In genomic region chr9:98810106-98810840, GRCh38 we compare ENCODE assay signal across 18 cellular contexts. TPM values are rescaled to one million over a fixed set of nuclear protein-coding genes. Genes with fewer than 3 reads are reported as not detected.
DNase-seq lines count a peak whose midpoint lies in the region; ATAC-seq and TF ChIP-seq lines count a peak whose summit lies in the region.
"Had no signal": no experiment of that assay in that cellular context is flagged by ENCODE, and none has a peak within 500 bp of the region (broad histone marks: within the 10 kb centered on the region; RNA-seq: fewer than 3 reads in every experiment).

No MANE protein-coding gene starts in this region.

- H3K36me3 Mint-ChIP-seq in activated naive CD8-positive, alpha-beta T cell treated with anti-CD3 and anti-CD28 coated beads for 36 hours: peaks cover 11% of the 10 kb centered on the region

- H3K36me3 ChIP-seq in brain microvascular endothelial cell (replicated peaks) (no peaks in the 10 kb centered on the region), mesenchymal stem cell (ENCODE audit: control insufficient read depth in 1 of 2, insufficient read depth in 2 of 2, low read depth in 1 of 2, low read length in 2 of 2) (peaks cover 0 to 2% of the 10 kb centered on the region in 2 experiments), upper lobe of left lung (no peaks in the 10 kb centered on the region)
- H3K36me3 ChIP-seq: HAP-1, MG63 had no signal

- no peak overlapping the region for H3K4ac ChIP-seq in mesenchymal stem cell (ENCODE audit: low read depth in 1 of 2, low read length in 2 of 2)

- no peak overlapping the region for H2BK15ac ChIP-seq in mesenchymal stem cell (ENCODE audit: low read depth, poor library complexity, severe bottlenecking)

- TF ChIP-seq POLR2A in upper lobe of left lung (IDR thresholded peaks at IDR 0.05): no peak

- H2AK5ac ChIP-seq in mesenchymal stem cell (ENCODE audit: low read length, severe bottlenecking): no peak overlapping the region

- no peak for TF ChIP-seq CTCF in brain microvascular endothelial cell (IDR thresholded peaks at IDR 0.05; ENCODE audit: low read depth, low read length, missing control alignments)
- TF ChIP-seq CTCF in upper lobe of left lung (IDR thresholded peaks at IDR 0.05): no peak

- no peaks in the 10 kb centered on the region for H3K79me1 ChIP-seq in mesenchymal stem cell (replicated peaks; ENCODE audit: low read length, poor library complexity, severe bottlenecking)

- WGBS in mesenchymal stem cell: 94% methylated on average over 2 of the region's 3 CpGs
- 67 to 75% methylated on average over 3 of the region's 3 CpGs for WGBS in upper lobe of left lung, 2 donors

- no peak overlapping the region for H3K18ac ChIP-seq in mesenchymal stem cell (ENCODE audit: low read depth in 1 of 2, low read length in 2 of 2)

- no peaks in the 10 kb centered on the region for H3K27me3 ChIP-seq in brain microvascular endothelial cell (replicated peaks)
- H3K27me3 ChIP-seq in mesenchymal stem cell (ENCODE audit: control insufficient read depth in 1 of 2, insufficient read depth in 1 of 2, low read length in 2 of 2): peaks cover 0 to 32% of the 10 kb centered on the region in 2 experiments
- H3K27me3 ChIP-seq in upper lobe of left lung: peaks cover 0 to 6% (median 0%) of the 10 kb centered on the region in 4 donors
- H3K27me3 ChIP-seq: MG63 had no signal

- no peaks in the 10 kb centered on the region for H3K9me3 ChIP-seq in mesenchymal stem cell (ENCODE audit: control insufficient read depth, low read length)
- H3K9me3 ChIP-seq in upper lobe of left lung: no peaks in the 10 kb centered on the region
- H3K9me3 ChIP-seq: HAP-1, psoas muscle, SK-N-SH had no signal

- no peak for TF ChIP-seq EP300 in upper lobe of left lung (IDR thresholded peaks at IDR 0.05)

- in situ Hi-C loops in brain microvascular endothelial cell (cut with HindIII; ENCODE audit: low pct_ligation_motif_present, low sequenced_read_pairs): no loop called here

- no peak for ATAC-seq in upper lobe of left lung (ENCODE audit: low FRiP score in 2 of 2)
- no peak for ATAC-seq in HG02870 (IDR thresholded peaks at IDR 0.05; ENCODE audit: unreplicated experiment)
- ATAC-seq: left lobe of liver, psoas muscle had no signal

- H3K4me1 Mint-ChIP-seq in activated naive CD8-positive, alpha-beta T cell treated with anti-CD3 and anti-CD28 coated beads for 36 hours: peaks cover 34% of the 10 kb centered on the region

- H4K91ac ChIP-seq in mesenchymal stem cell (ENCODE audit: low read length): no peak overlapping the region

- peaks cover 6% of the 10 kb centered on the region for H3K27me3 Mint-ChIP-seq in activated naive CD8-positive, alpha-beta T cell treated with anti-CD3 and anti-CD28 coated beads for 36 hours
- H3K27me3 Mint-ChIP-seq: activated CD4-positive, alpha-beta memory T cell treated with anti-CD3 and anti-CD28 coated beads for 36 hours had no signal

- no peak overlapping the region for H3K23ac ChIP-seq in mesenchymal stem cell (ENCODE audit: low read length in 2 of 2)

- H3K27ac ChIP-seq in brain microvascular endothelial cell (peak overlapping the region; percentile 66), mesenchymal stem cell (ENCODE audit: low read length, poor library complexity, severe bottlenecking) (no peak overlapping the region), upper lobe of left lung (peak overlapping the region in 3 of 4 donors; percentile 22 to 46 (median 28))
- H3K27ac ChIP-seq: psoas muscle had no signal

- no peak overlapping the region for H2BK5ac ChIP-seq in mesenchymal stem cell (ENCODE audit: low read depth, low read length, poor library complexity, severe bottlenecking)

- no peak overlapping the region for H3K4me3 Mint-ChIP-seq in activated naive CD8-positive, alpha-beta T cell treated with anti-CD3 and anti-CD28 coated beads for 36 hours
- H3K4me3 Mint-ChIP-seq: activated CD4-positive, alpha-beta memory T cell treated with anti-CD3 and anti-CD28 coated beads for 36 hours; stimulated activated naive B cell treated with anti-CD40 and anti-IgM and Interleukin-4, amounts not matched to agents 10 μg/mL and 1 μg/mL and 100 μg/mL, for 72 hours had no signal

- peaks cover 6% of the 10 kb centered on the region for H3K9me3 Mint-ChIP-seq in activated naive CD8-positive, alpha-beta T cell treated with anti-CD3 and anti-CD28 coated beads for 36 hours
- H3K9me3 Mint-ChIP-seq: activated CD4-positive, alpha-beta memory T cell treated with anti-CD3 and anti-CD28 coated beads for 36 hours; activated T-cell treated with anti-CD3 and anti-CD28 coated beads, Interleukin-2, amount 50 U/mL, for 24 hours; stimulated activated naive B cell treated with anti-CD40 and anti-IgM and Interleukin-4, amounts not matched to agents 10 μg/mL and 1 μg/mL and 100 μg/mL, for 72 hours had no signal

- H2BK120ac ChIP-seq in mesenchymal stem cell (ENCODE audit: low read depth, low read length): no peak overlapping the region

- no peak overlapping the region for H3K4me3 ChIP-seq in brain microvascular endothelial cell (ENCODE audit: low read depth, low read length)
- peak overlapping the region in 1 of 2 experiments; percentile 83 for H3K4me3 ChIP-seq in mesenchymal stem cell (ENCODE audit: insufficient read depth in 1 of 2, low read depth in 1 of 2, low read length in 2 of 2)
- H3K4me3 ChIP-seq in upper lobe of left lung: no peak overlapping the region
- H3K4me3 ChIP-seq: HAP-1, MG63, psoas muscle had no signal

- H3K4me2 ChIP-seq in mesenchymal stem cell (ENCODE audit: low read length, poor library complexity, severe bottlenecking): no peak overlapping the region
- H3K4me2 ChIP-seq: SK-N-SH had no signal

- H2AFZ ChIP-seq in mesenchymal stem cell (ENCODE audit: low read depth, low read length): no peak overlapping the region

- H3K14ac ChIP-seq in mesenchymal stem cell (ENCODE audit: low read length in 2 of 2): no peak overlapping the region

- DNase-seq in NCI-H82 (lab: John Stamatoyannopoulos, UW) (peak; percentile 11), NCI-H82 treated with DMSO at 0.1 percent for 48 hours (lab: John Stamatoyannopoulos, UW; ENCODE audit: unreplicated experiment) (no peak), brain microvascular endothelial cell (peak; percentile 22), mesenchymal stem cell (no peak), upper lobe of left lung (no peak), iPS-NIHi11 (ENCODE audit: low spot score) (no peak)
- no peak for DNase-seq in activated naive CD8-positive, alpha-beta T cell treated with anti-CD3 and anti-CD28 coated beads for 36 hours
- DNase-seq: activated naive CD4-positive, alpha-beta T cell treated with anti-CD3 and anti-CD28 coated beads, Interleukin-2, amount 50 U/mL, for 16 hours; activated T-cell treated with anti-CD3 and anti-CD28 coated beads, Interleukin-2, amount 50 U/mL, for 24 hours; NCI-H187 treated with DMSO at 0.1 percent for 48 hours; psoas muscle; SK-N-SH; stimulated activated naive B cell treated with anti-CD40 and anti-IgM and Interleukin-4, amounts not matched to agents 10 μg/mL and 1 μg/mL and 100 μg/mL, for 72 hours had no signal

- H4K8ac ChIP-seq in mesenchymal stem cell (ENCODE audit: low read length): no peak overlapping the region

- H2BK12ac ChIP-seq in mesenchymal stem cell (ENCODE audit: low read length in 2 of 2): no peak overlapping the region

- H3K4me1 ChIP-seq in mesenchymal stem cell (ENCODE audit: control insufficient read depth, insufficient read depth, low read depth, low read length): peaks cover 8% of the 10 kb centered on the region
- peaks cover 10 to 36% (median 14%) of the 10 kb centered on the region in 4 donors for H3K4me1 ChIP-seq in upper lobe of left lung

- H3K27ac Mint-ChIP-seq in activated naive CD8-positive, alpha-beta T cell treated with anti-CD3 and anti-CD28 coated beads for 36 hours: no peak overlapping the region
- H3K27ac Mint-ChIP-seq: activated CD4-positive, alpha-beta memory T cell treated with anti-CD3 and anti-CD28 coated beads for 36 hours; stimulated activated naive B cell treated with anti-CD40 and anti-IgM and Interleukin-4, amounts not matched to agents 10 μg/mL and 1 μg/mL and 100 μg/mL, for 72 hours had no signal

- H3K9ac ChIP-seq in mesenchymal stem cell (ENCODE audit: low read length): peak overlapping the region; percentile 85
- H3K9ac ChIP-seq: SK-N-SH had no signal

RNA-seq across cellular contexts. Expression of gene GALNT12, which starts 2.8 kb away (rescaled TPM):
- polyA plus RNA-seq in mesenchymal stem cell (2013, experiment 1 of 2): 0.68 TPM
- 0.67 TPM for polyA plus RNA-seq in mesenchymal stem cell (2013, experiment 2 of 2)
- total RNA-seq in upper lobe of left lung: 10 to 100 TPM; 18.2 to 89.1 (median 30.0) TPM
- total RNA-seq in activated naive CD8-positive, alpha-beta T cell treated with anti-CD3 and anti-CD28 coated beads for 36 hours: 10 to 100 TPM in 1 of 2 experiments, 1 to 10 TPM in 1; 9.2 to 10.9 TPM

RNA-seq across cellular contexts. Expression of gene ANKS6, which starts 13.9 kb away (rescaled TPM):
- 12.3 TPM for polyA plus RNA-seq in mesenchymal stem cell (2013, experiment 1 of 2)
- 11.9 TPM for polyA plus RNA-seq in mesenchymal stem cell (2013, experiment 2 of 2)
- total RNA-seq in upper lobe of left lung: 10 to 100 TPM; 25.6 to 56.2 (median 34.2) TPM
- 10 to 100 TPM; 17.9 to 21.8 TPM for total RNA-seq in activated naive CD8-positive, alpha-beta T cell treated with anti-CD3 and anti-CD28 coated beads for 36 hours

Comparison
In these comparisons a context has a peak if more than half of its experiments do, and no peak if none do; other contexts are left out.
1. DNase-seq: peak in NCI-H82 (single experiment) and brain microvascular endothelial cell (single experiment); none in NCI-H82 treated with DMSO at 0.1 percent for 48 hours (single experiment), mesenchymal stem cell (single experiment), upper lobe of left lung (0 of 2), activated naive CD8-positive, alpha-beta T cell treated with anti-CD3 and anti-CD28 coated beads for 36 hours (single experiment) and iPS-NIHi11 (single experiment).